Comparison of ENCODE assay signal across 8 cellular contexts in genomic region chr14:60980811-60981625, GRCh38. TPM values are rescaled to one million over a fixed set of nuclear protein-coding genes. Genes with fewer than 3 reads are reported as not detected.
DNase-seq lines count a peak whose midpoint lies in the region; ATAC-seq and TF ChIP-seq lines count a peak whose summit lies in the region.

Gene SLC38A6, plus strand, starts transcription at chr14:60981245. Its CDS starts 33 bp downstream, at chr14:60981278.
Gene TRMT5, minus strand, starts transcription at chr14:60981079. Its CDS starts 106 bp downstream, at chr14:60980973.

- DNase-seq in DMS53 (lab: John Stamatoyannopoulos, UW) = peak; percentile 94
- peak; percentile 93 for DNase-seq in OCI-M1 (lab: John Stamatoyannopoulos, UW)
- peak; percentile 87 for DNase-seq in activated T-cell treated with anti-CD3 and anti-CD28 coated beads for 48 hours (ENCODE audit: low read depth)
- peak; percentile 95 for DNase-seq in mucosa of gallbladder (ENCODE audit: low spot score)
- DNase-seq in stimulated activated CD8-positive, alpha-beta memory T cell treated with anti-CD3 and anti-CD28 coated beads, Interleukin-4, amount 100 ng/mL, for 24 hours (ENCODE audit: low read depth) = peak; percentile 82

- H3K4me3 ChIP-seq in esophagus (ENCODE audit: low read depth in 1 of 2, low read length in 2 of 2) = peak within 1 kb of the TSS; percentile 79 to 99

- H3K27ac ChIP-seq in esophagus (ENCODE audit: low read depth in 2 of 2, low read length in 1 of 2) = peak within 1 kb of the TSS; percentile 72 to 91

- H3K4me1 ChIP-seq in esophagus (ENCODE audit: control insufficient read depth in 2 of 2, insufficient read depth in 2 of 2, low read length in 1 of 2) = no peaks in the 10 kb centered on the region

- peak; percentile 85 for ATAC-seq in GM21619 (IDR thresholded peaks at IDR 0.05; ENCODE audit: unreplicated experiment)

- H3K9me3 ChIP-seq in esophagus (ENCODE audit: control insufficient read depth in 2 of 2, insufficient read depth in 1 of 2, low read depth in 1 of 2, low read length in 1 of 2) = no peaks in the 10 kb centered on the region

- WGBS in esophagus, 2 donors = 0 to 1% methylated on average over 58 of the region's 58 CpGs

- no peaks in the 10 kb centered on the region for H3K36me3 ChIP-seq in esophagus (ENCODE audit: control insufficient read depth in 2 of 2, insufficient read depth in 2 of 2, low read length in 1 of 2)

- TF ChIP-seq RAD21 in Ishikawa (IDR thresholded peaks at IDR 0.05; ENCODE audit: low read depth) = peak; percentile 17; the same call in 1 of the 2 replicates

- no peaks in the 10 kb centered on the region for H3K27me3 ChIP-seq in esophagus (ENCODE audit: control insufficient read depth in 1 of 2, insufficient read depth in 2 of 2, low read length in 2 of 2)

- 0 out of 2 replicates have a peak, but pooled peaks have one; percentile 18 for TF ChIP-seq EP300 in Ishikawa (IDR thresholded peaks at IDR 0.05; ENCODE audit: borderline replicate concordance)

TF ChIP-seq in Ishikawa, 13 proteins besides CTCF, POLR2A, EP300 and RAD21:
- TF ChIP-seq USF1 (IDR thresholded peaks at IDR 0.05) (peak; percentile 4; the same call in 1 of the 2 replicates), TCF12 (IDR thresholded peaks at IDR 0.05; ENCODE audit: low read depth) (peak; percentile 45; the same call in 1 of the 2 replicates), REST (IDR thresholded peaks at IDR 0.05; ENCODE audit: low read depth) (peak; percentile 65), YY1 (IDR thresholded peaks at IDR 0.05; ENCODE audit: low read depth) (peak; percentile 69; the same call in 1 of the 2 replicates), CEBPB (IDR thresholded peaks at IDR 0.05) (no peak), TAF1 (IDR thresholded peaks at IDR 0.05; ENCODE audit: low read depth) (peak; percentile 79), MAX (IDR thresholded peaks at IDR 0.05) (peak; percentile 92), CREB1 (IDR thresholded peaks at IDR 0.05; ENCODE audit: low read depth) (peak; percentile 99), NFIC (IDR thresholded peaks at IDR 0.05) (no peak), TEAD4 (IDR thresholded peaks at IDR 0.05) (0 out of 2 replicates have a peak, but pooled peaks have one; percentile 32), ZBTB7A (IDR thresholded peaks at IDR 0.05; ENCODE audit: low read depth) (no peak), FOXM1 (IDR thresholded peaks at IDR 0.05; ENCODE audit: borderline replicate concordance, low read depth) (peak; percentile 39; the same call in 1 of the 2 replicates), EGR1 (IDR thresholded peaks at IDR 0.05) (0 out of 2 replicates have a peak, but pooled peaks have one; percentile 14)

RNA-seq across cellular contexts. Expression of gene SLC38A6, which starts in this region (rescaled TPM):
- 1 to 10 TPM; 3.2 to 5.9 TPM for polyA plus RNA-seq in esophagus
- total RNA-seq in mucosa of gallbladder = 13.2 TPM

RNA-seq across cellular contexts. Expression of gene TRMT5, which starts in this region (rescaled TPM):
- 1 to 10 TPM; 2.6 to 5.0 TPM for polyA plus RNA-seq in esophagus
- 8.9 TPM for total RNA-seq in mucosa of gallbladder

Comparison
In these comparisons a context has a peak if more than half of its experiments do, and no peak if none do; other contexts are left out.
1. Peak in every context shown above with its lines: DNase-seq, ATAC-seq, H3K4me3 ChIP-seq and H3K27ac ChIP-seq.